ENCODE assay signal across 8 cellular contexts in genomic region chr11:35391922-35392813, GRCh38. TPM values are rescaled to one million over a fixed set of nuclear protein-coding genes. Genes with fewer than 3 reads are reported as not detected.
DNase-seq lines count a peak whose midpoint lies in the region; ATAC-seq and TF ChIP-seq lines count a peak whose summit lies in the region.

No MANE protein-coding gene starts in this region.

- H3K36me3 ChIP-seq in CD8-positive, alpha-beta memory T cell (ENCODE audit: insufficient read depth, low read length), result no peaks in the 10 kb centered on the region
- H3K36me3 ChIP-seq in adrenal gland (replicated peaks in 1 of 2) (no peaks in the 10 kb centered on the region), vagina (no peaks in the 10 kb centered on the region)

- WGBS in adrenal gland, 4 donors, result 21 to 23% (median 23%) methylated on average over 14 of the region's 14 CpGs

- TF ChIP-seq CTCF in NB4 (IDR thresholded peaks at IDR 0.05; ENCODE audit: low read depth, low read length) (peak; percentile 81), adrenal gland (IDR thresholded peaks at IDR 0.05) (peak; percentile 79 to 97 (median 92)), vagina (IDR thresholded peaks at IDR 0.05) (peak; percentile 72 to 90 (median 75))

- H3K27me3 ChIP-seq in CD8-positive, alpha-beta memory T cell (ENCODE audit: insufficient read depth, low read length, poor library complexity, severe bottlenecking), result no peaks in the 10 kb centered on the region
- H3K27me3 ChIP-seq in adrenal gland, result no peaks in the 10 kb centered on the region
- H3K27me3 ChIP-seq in vagina, result no peaks in the 10 kb centered on the region

- H3K4me1 Mint-ChIP-seq in CD8-positive, alpha-beta memory T cell, result peaks cover 9 to 24% (median 15%) of the 10 kb centered on the region in 3 donors

- H3K27me3 Mint-ChIP-seq in CD8-positive, alpha-beta memory T cell, result peaks cover 4 to 7% of the 10 kb centered on the region in 2 donors

- ATAC-seq in GM21528 (IDR thresholded peaks at IDR 0.05; ENCODE audit: low FRiP score, unreplicated experiment) (peak; percentile 50), left cardiac atrium (peak; percentile 93 to 96)

- intact Hi-C loops in adrenal gland (cut with DNase I), result loop anchor here (10.0 kb wide), 2 partner anchors 467 to 807 kb away; no protein-coding TSS in a partner anchor
- intact Hi-C loops in left cardiac atrium (cut with DNase I), result loop anchor here (2.0 to 10.0 kb wide), 6 partner anchors 155 to 807 kb away; no protein-coding TSS in a partner anchor
- intact Hi-C loops in vagina (cut with DNase I), result loop anchor here (5.0 to 10.0 kb wide), 2 partner anchors 397 to 465 kb away; no protein-coding TSS in a partner anchor

- POLR2A ChIA-PET in CD8-positive, alpha-beta memory T cell (lab: Charles Lee), result no interaction called here

- no peaks in the 10 kb centered on the region for H3K9me3 ChIP-seq in CD8-positive, alpha-beta memory T cell (ENCODE audit: low read length)
- H3K9me3 ChIP-seq in adrenal gland (replicated peaks in 1 of 3) (no peaks in the 10 kb centered on the region), vagina (no peaks in the 10 kb centered on the region)

- H3K36me3 Mint-ChIP-seq in CD8-positive, alpha-beta memory T cell, result no peaks in the 10 kb centered on the region

- H3K4me1 ChIP-seq in CD8-positive, alpha-beta memory T cell (ENCODE audit: insufficient read depth, low read length), result peaks cover 16% of the 10 kb centered on the region
- peaks cover 5 to 12% of the 10 kb centered on the region in 2 donors for H3K4me1 ChIP-seq in adrenal gland (replicated peaks in 1 of 2)
- H3K4me1 ChIP-seq in vagina, result peaks cover 32% of the 10 kb centered on the region

- H3K9me3 Mint-ChIP-seq in CD8-positive, alpha-beta memory T cell, result peaks cover 0 to 1% (median 0%) of the 10 kb centered on the region in 5 donors

- TF ChIP-seq POLR2A in NB4 (IDR thresholded peaks at IDR 0.05; ENCODE audit: extremely low read depth, insufficient read length), result no peak
- no peak for TF ChIP-seq POLR2A in adrenal gland (IDR thresholded peaks at IDR 0.05)
- TF ChIP-seq POLR2A in vagina (IDR thresholded peaks at IDR 0.05), result no peak

- H3K27ac Mint-ChIP-seq in CD8-positive, alpha-beta memory T cell, result peak overlapping the region in 3 of 8 donors; percentile 5 to 39 (median 37)

- CTCF ChIA-PET in CD8-positive, alpha-beta memory T cell (lab: Charles Lee), result interaction anchor here (0.7 to 7.6 kb wide), 26 partner anchors 8 to 879 kb away, joined by 3 to 75 read pairs (median 4); no protein-coding TSS in a partner anchor

- H3K4me3 ChIP-seq in CD8-positive, alpha-beta memory T cell (ENCODE audit: low read length), result no peak overlapping the region
- H3K4me3 ChIP-seq in NB4 (ENCODE audit: low read depth, low read length), result no peak overlapping the region
- no peak overlapping the region for H3K4me3 ChIP-seq in adrenal gland
- H3K4me3 ChIP-seq in vagina, result no peak overlapping the region

- DNase-seq in CD8-positive, alpha-beta memory T cell, result peak; percentile 64 to 83 (median 77)
- DNase-seq in NB4 (ENCODE audit: low read depth), result peak; percentile 74
- DNase-seq in T-helper 1 cell, result peak; percentile 58 to 83 (median 69)
- DNase-seq in adrenal gland, result peak; percentile 84 to 92 (median 88)
- DNase-seq in left cardiac atrium, result peak; percentile 87
- peak; percentile 22 for DNase-seq in pulmonary artery endothelial cell (ENCODE audit: low read depth, low spot score)
- no peak for DNase-seq in vagina (ENCODE audit: extremely low spot score in 2 of 2)

- H3K4me3 Mint-ChIP-seq in CD8-positive, alpha-beta memory T cell, result peak overlapping the region in 4 of 7 donors; percentile 22 to 51 (median 30)

- H3K27ac ChIP-seq in CD8-positive, alpha-beta memory T cell (ENCODE audit: low read depth, low read length), result no peak overlapping the region
- no peak overlapping the region for H3K27ac ChIP-seq in adrenal gland
- peak overlapping the region; percentile 24 for H3K27ac ChIP-seq in vagina

RNA-seq across cellular contexts. Expression of gene SLC1A2, which starts 27.2 kb away (rescaled TPM):
- not detected for total RNA-seq in CD8-positive, alpha-beta memory T cell
- 0.03 TPM for polyA plus RNA-seq in CD8-positive, alpha-beta memory T cell
- 10 to 100 TPM in 4 of 8 donors, 1 to 10 TPM in 4; 2.3 to 51.3 (median 8.7) TPM for total RNA-seq in adrenal gland
- polyA plus RNA-seq in adrenal gland, result 10 to 100 TPM in 1 of 3 donors, 1 to 10 TPM in 2; 1.4 to 13.3 (median 2.2) TPM
- 1 to 10 TPM; 1.3 to 3.3 TPM for total RNA-seq in left cardiac atrium
- not detected in 2 replicates for total RNA-seq in pulmonary artery endothelial cell
- 4.7 TPM for total RNA-seq in vagina

Comparison
In these comparisons a context has a peak if more than half of its experiments do, and no peak if none do; other contexts are left out.
1. DNase-seq: peak in CD8-positive, alpha-beta memory T cell (5 of 5), NB4 (single experiment), T-helper 1 cell (5 of 5), adrenal gland (7 of 7), left cardiac atrium (single experiment) and pulmonary artery endothelial cell (single experiment); none in vagina (0 of 2).
2. Peak in every context shown above with its lines, with median percentiles within 50 percentile points of each other: CTCF ChIP-seq.